Comparison of ENCODE assay signal across 11 cellular contexts in the genomic region with DNA sequence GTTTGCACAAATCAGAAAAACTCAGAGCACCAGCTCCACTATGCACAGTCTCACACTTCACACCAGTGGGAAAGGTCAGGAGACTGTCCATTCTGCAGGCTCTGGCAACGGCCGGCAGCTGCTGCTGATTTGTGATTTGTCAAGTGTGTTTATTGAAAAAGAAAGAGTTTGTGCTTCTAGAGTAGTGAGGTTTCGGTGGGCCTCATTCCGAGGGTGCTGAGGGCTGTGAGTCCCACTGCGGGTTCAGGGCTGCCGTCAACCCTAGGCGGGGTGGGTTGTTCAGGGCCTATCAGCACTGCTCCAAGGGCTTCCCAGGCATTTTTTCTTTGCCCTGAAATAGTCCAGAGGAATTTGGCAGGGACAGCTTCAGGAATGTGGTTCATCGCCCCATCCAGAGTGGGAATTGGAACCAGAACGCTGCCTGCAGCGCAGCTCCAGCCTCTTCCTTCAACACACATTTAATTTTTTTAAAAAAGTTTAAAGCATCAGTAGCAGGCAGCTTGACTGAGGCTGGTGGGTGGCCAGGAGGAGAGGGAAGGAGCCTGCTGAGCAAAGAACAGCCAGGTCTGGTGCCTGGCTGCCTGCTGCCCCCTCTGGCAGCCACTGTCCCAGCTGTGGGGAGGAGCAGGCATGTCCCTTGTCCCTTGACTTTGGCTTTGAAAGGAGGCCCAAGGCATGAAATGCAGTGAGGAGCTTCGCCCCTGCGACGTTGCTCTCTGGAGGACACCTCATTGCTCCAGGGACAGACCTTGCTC. TPM values are rescaled to one million over a fixed set of nuclear protein-coding genes. Genes with fewer than 3 reads are reported as not detected.
A peak's percentile ranks its signal among the peaks of the same experiment; 100 is the strongest.
DNase-seq lines count a peak whose midpoint lies in the region; ATAC-seq and TF ChIP-seq lines count a peak whose summit lies in the region.
"Had no signal": no experiment of that assay in that cellular context is flagged by ENCODE, and none has a peak within 500 bp of the region (broad histone marks: within the 10 kb centered on the region; RNA-seq: fewer than 3 reads in every experiment).

No MANE protein-coding gene starts in this region.

- H3K27me3 ChIP-seq in body of pancreas = no peaks in the 10 kb centered on the region
- H3K27me3 ChIP-seq in upper lobe of left lung = no peaks in the 10 kb centered on the region

- TF ChIP-seq POLR2A in body of pancreas (IDR thresholded peaks at IDR 0.05) = no peak
- TF ChIP-seq POLR2A in upper lobe of left lung (IDR thresholded peaks at IDR 0.05) = no peak

- ATAC-seq in body of pancreas (peak; percentile 40), upper lobe of left lung (ENCODE audit: low FRiP score in 2 of 2) (peak; percentile 47 to 49)
- ATAC-seq: natural killer cell had no signal

- TF ChIP-seq CTCF in body of pancreas (IDR thresholded peaks at IDR 0.05) (peak in 1 of 7 experiments; percentile 20), upper lobe of left lung (IDR thresholded peaks at IDR 0.05) (no peak)

- no peak overlapping the region for H3K27ac ChIP-seq in body of pancreas
- no peak overlapping the region for H3K27ac ChIP-seq in upper lobe of left lung

- DNase-seq in SHP77 treated with DMSO at 0.1 percent for 48 hours (lab: John Stamatoyannopoulos, UW) (peak; percentile 4), SHP77 (lab: John Stamatoyannopoulos, UW) (no peak), body of pancreas (peak in 1 of 4 donors; percentile 20), iPS-NIHi7 (ENCODE audit: extremely low spot score) (peak; percentile 82), upper lobe of left lung (peak in 1 of 2 donors; percentile 36), H4 (ENCODE audit: low spot score) (no peak), SW 1271 (lab: John Stamatoyannopoulos, UW) (no peak)
- no peak for DNase-seq in activated CD4-positive, alpha-beta T cell treated with anti-CD3 and anti-CD28 coated beads for 1 hour
- DNase-seq: CD4-positive, alpha-beta T cell; natural killer cell; NCI-H146 had no signal

- intact Hi-C loops in body of pancreas (cut with DNase I) = no loop called here

- H3K36me3 ChIP-seq in body of pancreas (replicated peaks in 1 of 2; ENCODE audit: insufficient read depth in 1 of 2, low read depth in 2 of 2) (no peaks in the 10 kb centered on the region), upper lobe of left lung (no peaks in the 10 kb centered on the region)

- WGBS in body of pancreas, 2 donors = 77 to 82% methylated on average over 12 to 13 of the region's 13 CpGs
- 70 to 72% methylated on average over 10 to 13 of the region's 13 CpGs for WGBS in upper lobe of left lung, 2 donors

- no peak overlapping the region for H3K4me3 ChIP-seq in body of pancreas
- no peak overlapping the region for H3K4me3 ChIP-seq in upper lobe of left lung

- H3K9me3 ChIP-seq in body of pancreas = no peaks in the 10 kb centered on the region
- no peaks in the 10 kb centered on the region for H3K9me3 ChIP-seq in upper lobe of left lung

- no peaks in the 10 kb centered on the region for H3K4me1 ChIP-seq in body of pancreas
- H3K4me1 ChIP-seq in upper lobe of left lung = peaks cover 0 to 4% (median 0%) of the 10 kb centered on the region in 4 donors

- TF ChIP-seq EP300 in upper lobe of left lung (IDR thresholded peaks at IDR 0.05) = no peak

RNA-seq across cellular contexts. Expression of gene STUM, which starts 19.7 kb away (rescaled TPM):
- total RNA-seq in body of pancreas (1 to 10 TPM; 1.3 to 1.6 TPM), upper lobe of left lung (under 1 TPM in 5 of 6 donors, not detected in 1; under 0.01 to 0.98 (median 0.20) TPM)
- total RNA-seq in H4 (2014; rRNA removed; shearing (Covaris generic)) = not detected in 2 replicates
- total RNA-seq: CD4-positive, alpha-beta T cell; natural killer cell had no signal

Comparison
In these comparisons a context has a peak if more than half of its experiments do, and no peak if none do; other contexts are left out.
1. DNase-seq: peak in SHP77 treated with DMSO at 0.1 percent for 48 hours (single experiment) and iPS-NIHi7 (single experiment); none in SHP77 (0 of 2), H4 (single experiment), activated CD4-positive, alpha-beta T cell treated with anti-CD3 and anti-CD28 coated beads for 1 hour (single experiment) and SW 1271 (0 of 2).